10 cellular contexts compared by ENCODE assay signal in genomic region chr1:82152356-82153281, GRCh38.
DNase-seq lines count a peak whose midpoint lies in the region; ATAC-seq and TF ChIP-seq lines count a peak whose summit lies in the region.
"Had no signal": no experiment of that assay in that cellular context is flagged by ENCODE, and none has a peak within 500 bp of the region (broad histone marks: within the 10 kb centered on the region; RNA-seq: fewer than 3 reads in every experiment).

No MANE protein-coding gene starts in this region.

- ATAC-seq in GM18858 (IDR thresholded peaks at IDR 0.05; ENCODE audit: unreplicated experiment), result peak; percentile 51
- peak; percentile 75 for ATAC-seq in GM21526 (IDR thresholded peaks at IDR 0.05; ENCODE audit: low FRiP score, unreplicated experiment)
- peak; percentile 49 for ATAC-seq in HG03571 (IDR thresholded peaks at IDR 0.05; ENCODE audit: unreplicated experiment)
- peak; percentile 52 for ATAC-seq in left lobe of liver
- no peak for ATAC-seq in omental fat pad (ENCODE audit: low FRiP score)
- ATAC-seq: body of pancreas had no signal

- TF ChIP-seq CTCF in omental fat pad (IDR thresholded peaks at IDR 0.05), result no peak

- DNase-seq in left lobe of liver (ENCODE audit: low spot score), result no peak
- no peak for DNase-seq in omental fat pad (ENCODE audit: low spot score)
- DNase-seq in activated T-cell treated with anti-CD3 and anti-CD28 coated beads for 4 hours, result no peak
- DNase-seq in NCI-H345 treated with DMSO at 0.1 percent for 48 hours (lab: John Stamatoyannopoulos, UW; ENCODE audit: unreplicated experiment), result no peak
- DNase-seq in activated CD4-positive, alpha-beta T cell treated with anti-CD3 and anti-CD28 coated beads for 48 hours, result no peak
- DNase-seq: body of pancreas, T-helper 9 cell had no signal
